ENCODE assay signal across 21 cellular contexts in genomic region chr15:66169625-66170024, GRCh38.
DNase-seq lines count a peak whose midpoint lies in the region; ATAC-seq and TF ChIP-seq lines count a peak whose summit lies in the region.
"Had no signal": no experiment of that assay in that cellular context is flagged by ENCODE, and none has a peak within 500 bp of the region (broad histone marks: within the 10 kb centered on the region; RNA-seq: fewer than 3 reads in every experiment).

No MANE protein-coding gene starts in this region.

- H3F3A ChIP-seq in OCI-LY1 (ENCODE audit: insufficient read depth, low read length) = 0 out of 2 replicates have a peak, but pooled peaks cover 3% of the 10 kb centered on the region

- DNase-seq in G401 (ENCODE audit: low spot score) (peak; percentile 63), glutamatergic neuron (no peak), NCI-H510A treated with DMSO at 0.1 percent for 48 hours (lab: John Stamatoyannopoulos, UW) (no peak), HPDE6-E6E7 (ENCODE audit: extremely low spot score) (no peak), EL (no peak)
- DNase-seq: CD4-positive, alpha-beta memory T cell; COR-L47; DMS53; GF-D8; GOT3; HFFc6; Kasumi-1; NCI-H2029; NCI-H2227 treated with DMSO at 0.1 percent for 48 hours; PC-3; SJCRH30 had no signal

- no peaks in the 10 kb centered on the region for H3K27me3 ChIP-seq in OCI-LY1 (ENCODE audit: insufficient read depth, low read length)
- H3K27me3 ChIP-seq: SJCRH30 had no signal

- H3K79me2 ChIP-seq in OCI-LY1 (ENCODE audit: insufficient read depth, low read length) = no peaks in the 10 kb centered on the region

- no peak overlapping the region for H2AFZ ChIP-seq in OCI-LY1 (ENCODE audit: low read length)

- no peak overlapping the region for H3K4me3 Mint-ChIP-seq in glutamatergic neuron (ENCODE audit: unreplicated experiment)
- H3K4me3 Mint-ChIP-seq: CD4-positive, alpha-beta memory T cell; HFFc6 had no signal

- no peaks in the 10 kb centered on the region for H3K9me2 ChIP-seq in OCI-LY1 (ENCODE audit: low read depth, low read length)

- no peaks in the 10 kb centered on the region for H4K20me1 ChIP-seq in OCI-LY1 (ENCODE audit: insufficient read depth, low read length)

- peaks cover 4% of the 10 kb centered on the region for H3K9me3 Mint-ChIP-seq in glutamatergic neuron (ENCODE audit: unreplicated experiment)
- H3K9me3 Mint-ChIP-seq: CD4-positive, alpha-beta memory T cell; HFFc6 had no signal

- peak overlapping the region; percentile 88 for H3K4me2 ChIP-seq in OCI-LY1 (ENCODE audit: low read length)

- ATAC-seq in HG03521 (IDR thresholded peaks at IDR 0.05; ENCODE audit: unreplicated experiment) = no peak
- ATAC-seq: HepG2, PC-3, SK-N-SH treated with all-trans-retinoic acid at 6 μM for 48 hours had no signal

- no peaks in the 10 kb centered on the region for H3K36me3 ChIP-seq in OCI-LY1 (ENCODE audit: insufficient read depth, low read length)
- H3K36me3 ChIP-seq: HAP-1, SJCRH30 had no signal

- peak overlapping the region; percentile 91 for H3K9ac ChIP-seq in OCI-LY1 (ENCODE audit: low read length)

- H3K9me3 ChIP-seq in OCI-LY1 (ENCODE audit: low read length) = no peaks in the 10 kb centered on the region
- H3K9me3 ChIP-seq: HAP-1, SJCRH30 had no signal

- H3K36me3 Mint-ChIP-seq in glutamatergic neuron (ENCODE audit: unreplicated experiment) = no peaks in the 10 kb centered on the region
- H3K36me3 Mint-ChIP-seq: CD4-positive, alpha-beta memory T cell had no signal

- H3K27me3 Mint-ChIP-seq in glutamatergic neuron (ENCODE audit: unreplicated experiment) = peaks cover 10% of the 10 kb centered on the region

- H3K4me1 ChIP-seq in OCI-LY1 (ENCODE audit: insufficient read depth, low read length, severe bottlenecking) = peaks cover 99% of the 10 kb centered on the region
- H3K4me1 ChIP-seq: HAP-1, SJCRH30 had no signal

- peaks cover 48% of the 10 kb centered on the region for H3K4me1 Mint-ChIP-seq in glutamatergic neuron (ENCODE audit: low read depth, unreplicated experiment)
- H3K4me1 Mint-ChIP-seq: CD4-positive, alpha-beta memory T cell had no signal

- TF ChIP-seq CTCF in OCI-LY1 (IDR thresholded peaks at IDR 0.05; ENCODE audit: low read length) (no peak), glutamatergic neuron (IDR thresholded peaks at IDR 0.05; ENCODE audit: partially characterized antibody, unreplicated experiment) (no peak)

- peak overlapping the region; percentile 90 for H3K27ac Mint-ChIP-seq in glutamatergic neuron (ENCODE audit: unreplicated experiment)
- H3K27ac Mint-ChIP-seq: CD4-positive, alpha-beta memory T cell; HFFc6 had no signal

- in situ Hi-C loops in G401 (cut with HindIII; ENCODE audit: low sequenced_read_pairs) = no loop called here

- H3K4me3 ChIP-seq in OCI-LY1 (ENCODE audit: low read depth, low read length, poor library complexity, severe bottlenecking) = peak overlapping the region; percentile 66
- H3K4me3 ChIP-seq: HAP-1, SJCRH30 had no signal

- peak overlapping the region; percentile 100 for H3K27ac ChIP-seq in OCI-LY1 (ENCODE audit: low read depth, low read length, poor library complexity, severe bottlenecking)
- H3K27ac ChIP-seq: SJCRH30 had no signal
